Comparison of ENCODE assay signal across 1 cellular context in the genomic region with DNA sequence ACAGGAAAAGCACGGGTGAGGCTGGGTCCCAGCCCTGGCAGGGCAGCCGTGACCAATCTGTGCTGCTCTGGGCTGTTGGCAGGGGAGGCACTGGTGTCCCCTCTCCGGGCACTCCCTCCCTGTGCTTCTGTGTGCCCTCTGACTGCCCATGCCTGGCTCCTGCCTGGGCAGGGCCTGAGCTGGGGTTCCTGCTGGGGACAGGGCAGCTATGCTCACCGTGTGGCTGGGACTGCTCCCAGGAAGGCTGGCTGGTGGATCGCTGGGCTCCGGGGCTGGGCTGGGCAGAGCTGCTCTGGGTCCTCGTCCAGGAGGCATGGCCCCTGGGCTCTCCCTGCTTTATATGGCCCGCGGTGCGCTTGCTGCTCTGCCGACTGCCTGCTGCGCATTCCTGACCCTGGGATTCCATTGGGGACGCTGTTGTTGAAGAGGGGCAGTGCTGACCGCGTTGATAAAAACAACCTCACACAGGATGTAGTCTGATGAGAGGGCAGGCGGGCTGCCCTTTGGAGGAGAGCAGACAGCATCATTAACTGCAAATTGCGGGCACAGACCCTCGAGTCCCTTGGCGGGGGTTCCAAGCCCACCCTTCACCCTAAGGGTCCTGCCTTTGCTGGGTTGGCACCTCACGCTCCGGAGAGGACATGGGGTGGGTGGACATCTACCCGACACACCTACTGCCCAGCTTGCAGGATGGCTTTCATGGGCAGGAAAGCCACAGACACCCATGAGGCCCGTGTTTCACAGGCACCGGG.
TF ChIP-seq lines count a peak whose summit lies in the region.

No MANE protein-coding gene starts in this region.

TF ChIP-seq in GM23338, 12 proteins besides CTCF, POLR2A, EP300 and RAD21 (continued from another document):
- TF ChIP-seq CREB1 (CRISPR knock-in tag; IDR thresholded peaks at IDR 0.05; ENCODE audit: low read depth) (no peak), ZNF114 (CRISPR knock-in tag; IDR thresholded peaks at IDR 0.05) (no peak), EZH2phosphoT487 (IDR thresholded peaks at IDR 0.05; ENCODE audit: unreplicated experiment) (no peak), EZH2 (IDR thresholded peaks at IDR 0.05; ENCODE audit: low read depth, unreplicated experiment) (no peak)
